8 cellular contexts compared by ENCODE assay signal in the genomic region with DNA sequence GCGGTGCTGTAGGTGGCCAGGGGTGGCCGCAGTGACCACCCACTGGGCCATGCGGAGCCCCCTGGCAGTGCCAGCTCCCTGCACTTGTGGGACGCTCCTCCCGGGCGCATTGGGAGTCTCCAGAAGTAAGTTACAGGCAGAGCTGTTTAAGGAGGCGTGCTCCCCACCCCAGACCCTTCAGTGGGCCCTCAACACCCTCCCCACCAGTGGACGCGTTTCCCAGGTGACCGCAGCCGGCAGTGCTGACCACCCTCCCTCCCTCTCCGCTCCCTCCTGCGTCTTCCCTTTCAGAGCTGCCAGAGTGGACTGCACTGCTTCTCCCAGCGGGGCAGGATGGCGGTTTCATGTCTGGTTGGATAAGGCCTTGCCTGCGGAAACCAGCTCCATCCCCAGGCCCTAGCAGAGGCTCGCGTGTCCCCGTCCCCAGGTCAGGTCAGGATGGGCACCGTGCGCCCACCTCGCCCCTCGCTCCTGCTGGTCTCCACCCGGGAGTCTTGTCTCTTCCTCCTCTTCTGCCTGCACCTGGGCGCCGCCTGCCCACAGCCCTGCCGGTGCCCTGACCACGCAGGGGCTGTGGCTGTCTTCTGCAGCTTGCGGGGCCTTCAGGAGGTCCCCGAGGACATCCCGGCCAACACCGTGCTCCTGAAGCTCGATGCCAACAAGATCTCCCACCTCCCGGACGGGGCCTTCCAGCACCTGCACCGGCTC. TPM values are rescaled to one million over a fixed set of nuclear protein-coding genes. Genes with fewer than 3 reads are reported as not detected.
A peak's percentile ranks its signal among the peaks of the same experiment; 100 is the strongest.
DNase-seq lines count a peak whose midpoint lies in the region; ATAC-seq and TF ChIP-seq lines count a peak whose summit lies in the region.

No MANE protein-coding gene starts in this region.

- H3K27ac ChIP-seq in left ventricle myocardium inferior (replicated peaks), result no peak overlapping the region
- no peak overlapping the region for H3K27ac ChIP-seq in caudate nucleus (ENCODE audit: low read depth, low read length)

- ATAC-seq in WTC11, result no peak
- ATAC-seq in GM19328 (IDR thresholded peaks at IDR 0.05; ENCODE audit: unreplicated experiment), result no peak
- ATAC-seq in HG02588 (IDR thresholded peaks at IDR 0.05; ENCODE audit: unreplicated experiment), result no peak

- intact Hi-C loops in left ventricle myocardium inferior (cut with micrococcal nuclease), result no loop called here

- POLR2A ChIA-PET in WTC11 (lab: Charles Lee), result no interaction called here

- no peaks in the 10 kb centered on the region for H3K36me3 ChIP-seq in left ventricle myocardium inferior

- CTCF ChIA-PET in WTC11 (lab: Charles Lee), result interaction anchor here (0.8 to 3.2 kb wide), 11 partner anchors 12 to 436 kb away, joined by 3 to 31 read pairs (median 7); a partner anchor contains a TSS

- peaks cover 17% of the 10 kb centered on the region for H3K4me1 ChIP-seq in left ventricle myocardium inferior

- H3K27me3 Mint-ChIP-seq in WTC11 (ENCODE audit: low read depth), result peaks cover 17% of the 10 kb centered on the region
- peaks cover 13% of the 10 kb centered on the region for H3K27me3 Mint-ChIP-seq in progenitor cell of endocrine pancreas

- H3K27me3 ChIP-seq in left ventricle myocardium inferior (ENCODE audit: low read depth), result no peaks in the 10 kb centered on the region

- peaks cover 20% of the 10 kb centered on the region for H3K9me3 ChIP-seq in left ventricle myocardium inferior (replicated peaks)

- H3K9me3 Mint-ChIP-seq in WTC11, result 0 out of 2 replicates have a peak, but pooled peaks cover 4% of the 10 kb centered on the region
- peaks cover 14% of the 10 kb centered on the region for H3K9me3 Mint-ChIP-seq in progenitor cell of endocrine pancreas (ENCODE audit: low read depth)

- peaks cover 4% of the 10 kb centered on the region; the same call in 1 of the 2 replicates for H3K4me1 Mint-ChIP-seq in WTC11
- H3K4me1 Mint-ChIP-seq in progenitor cell of endocrine pancreas (ENCODE audit: low read depth), result no peaks in the 10 kb centered on the region

- H3K27ac Mint-ChIP-seq in WTC11 (no peak overlapping the region), progenitor cell of endocrine pancreas (no peak overlapping the region)

- H3K4me3 ChIP-seq in GM08714 (ENCODE audit: low read length) (peak overlapping the region; percentile 82; the same call in 1 of the 2 replicates), left ventricle myocardium inferior (peak overlapping the region; percentile 88)

- DNase-seq in WTC11 (ENCODE audit: low spot score) (no peak), left ventricle myocardium inferior (no peak), progenitor cell of endocrine pancreas (ENCODE audit: low spot score, unreplicated experiment) (no peak), NCI-H524 treated with DMSO at 0.1 percent for 48 hours (lab: John Stamatoyannopoulos, UW) (no peak), caudate nucleus (lab: John Stamatoyannopoulos, UW) (no peak)

- H3K4me3 Mint-ChIP-seq in WTC11 (peak overlapping the region; percentile 55), progenitor cell of endocrine pancreas (ENCODE audit: low read depth) (peak overlapping the region; percentile 72)

- no peak for TF ChIP-seq CTCF in WTC11 (IDR thresholded peaks at IDR 0.05)
- no peak for TF ChIP-seq CTCF in left ventricle myocardium inferior (IDR thresholded peaks at IDR 0.05; ENCODE audit: borderline replicate concordance)
- TF ChIP-seq CTCF in progenitor cell of endocrine pancreas (IDR thresholded peaks at IDR 0.05; ENCODE audit: unreplicated experiment), result no peak

- H3K36me3 Mint-ChIP-seq in WTC11 (no peaks in the 10 kb centered on the region), progenitor cell of endocrine pancreas (ENCODE audit: insufficient read depth) (no peaks in the 10 kb centered on the region)

TF ChIP-seq in WTC11, 78 proteins besides CTCF, POLR2A, EP300 and RAD21:
- TF ChIP-seq, protein P1, sequence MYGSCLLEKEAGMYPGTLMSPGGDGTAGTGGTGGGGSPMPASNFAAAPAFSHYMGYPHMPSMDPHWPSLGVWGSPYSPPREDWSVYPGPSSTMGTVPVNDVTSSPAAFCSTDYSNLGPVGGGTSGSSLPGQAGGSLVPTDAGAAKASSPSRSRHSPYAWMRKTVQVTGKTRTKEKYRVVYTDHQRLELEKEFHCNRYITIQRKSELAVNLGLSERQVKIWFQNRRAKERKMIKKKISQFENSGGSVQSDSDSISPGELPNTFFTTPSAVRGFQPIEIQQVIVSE (CRISPR knock-in tag; IDR thresholded peaks at IDR 0.05; ENCODE audit: borderline replicate concordance), result no peak
- TF ChIP-seq OVOL2 (CRISPR knock-in tag; IDR thresholded peaks at IDR 0.05; ENCODE audit: borderline replicate concordance) (no peak), FOXJ3 (CRISPR knock-in tag; IDR thresholded peaks at IDR 0.05; ENCODE audit: borderline replicate concordance) (no peak), ZNF423 (CRISPR knock-in tag; IDR thresholded peaks at IDR 0.05) (no peak)
- TF ChIP-seq, protein P2, sequence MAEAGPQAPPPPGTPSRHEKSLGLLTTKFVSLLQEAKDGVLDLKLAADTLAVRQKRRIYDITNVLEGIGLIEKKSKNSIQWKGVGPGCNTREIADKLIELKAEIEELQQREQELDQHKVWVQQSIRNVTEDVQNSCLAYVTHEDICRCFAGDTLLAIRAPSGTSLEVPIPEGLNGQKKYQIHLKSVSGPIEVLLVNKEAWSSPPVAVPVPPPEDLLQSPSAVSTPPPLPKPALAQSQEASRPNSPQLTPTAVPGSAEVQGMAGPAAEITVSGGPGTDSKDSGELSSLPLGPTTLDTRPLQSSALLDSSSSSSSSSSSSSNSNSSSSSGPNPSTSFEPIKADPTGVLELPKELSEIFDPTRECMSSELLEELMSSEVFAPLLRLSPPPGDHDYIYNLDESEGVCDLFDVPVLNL (CRISPR knock-in tag; IDR thresholded peaks at IDR 0.05; ENCODE audit: borderline replicate concordance, low read depth), result no peak
- TF ChIP-seq, protein P3, sequence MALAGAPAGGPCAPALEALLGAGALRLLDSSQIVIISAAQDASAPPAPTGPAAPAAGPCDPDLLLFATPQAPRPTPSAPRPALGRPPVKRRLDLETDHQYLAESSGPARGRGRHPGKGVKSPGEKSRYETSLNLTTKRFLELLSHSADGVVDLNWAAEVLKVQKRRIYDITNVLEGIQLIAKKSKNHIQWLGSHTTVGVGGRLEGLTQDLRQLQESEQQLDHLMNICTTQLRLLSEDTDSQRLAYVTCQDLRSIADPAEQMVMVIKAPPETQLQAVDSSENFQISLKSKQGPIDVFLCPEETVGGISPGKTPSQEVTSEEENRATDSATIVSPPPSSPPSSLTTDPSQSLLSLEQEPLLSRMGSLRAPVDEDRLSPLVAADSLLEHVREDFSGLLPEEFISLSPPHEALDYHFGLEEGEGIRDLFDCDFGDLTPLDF (CRISPR knock-in tag; IDR thresholded peaks at IDR 0.05), result no peak
- TF ChIP-seq, protein P4, sequence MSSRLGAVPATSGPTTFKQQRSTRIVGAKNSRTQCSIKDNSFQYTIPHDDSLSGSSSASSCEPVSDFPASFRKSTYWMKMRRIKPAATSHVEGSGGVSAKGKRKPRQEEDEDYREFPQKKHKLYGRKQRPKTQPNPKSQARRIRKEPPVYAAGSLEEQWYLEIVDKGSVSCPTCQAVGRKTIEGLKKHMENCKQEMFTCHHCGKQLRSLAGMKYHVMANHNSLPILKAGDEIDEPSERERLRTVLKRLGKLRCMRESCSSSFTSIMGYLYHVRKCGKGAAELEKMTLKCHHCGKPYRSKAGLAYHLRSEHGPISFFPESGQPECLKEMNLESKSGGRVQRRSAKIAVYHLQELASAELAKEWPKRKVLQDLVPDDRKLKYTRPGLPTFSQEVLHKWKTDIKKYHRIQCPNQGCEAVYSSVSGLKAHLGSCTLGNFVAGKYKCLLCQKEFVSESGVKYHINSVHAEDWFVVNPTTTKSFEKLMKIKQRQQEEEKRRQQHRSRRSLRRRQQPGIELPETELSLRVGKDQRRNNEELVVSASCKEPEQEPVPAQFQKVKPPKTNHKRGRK (CRISPR knock-in tag; IDR thresholded peaks at IDR 0.05; ENCODE audit: borderline replicate concordance), result no peak

RNA-seq across cellular contexts. Expression of a gene that starts 1.1 kb away (rescaled TPM):
- total RNA-seq in WTC11 (2021), result 4.4 to 5.7 TPM (median 4.7 TPM) in 3 replicates
- total RNA-seq in left ventricle myocardium inferior, result 1.8 TPM
- total RNA-seq in progenitor cell of endocrine pancreas, result 5.1 and 5.7 TPM in 2 replicates
